ENCODE assay signal across 24 cellular contexts in the genomic region with DNA sequence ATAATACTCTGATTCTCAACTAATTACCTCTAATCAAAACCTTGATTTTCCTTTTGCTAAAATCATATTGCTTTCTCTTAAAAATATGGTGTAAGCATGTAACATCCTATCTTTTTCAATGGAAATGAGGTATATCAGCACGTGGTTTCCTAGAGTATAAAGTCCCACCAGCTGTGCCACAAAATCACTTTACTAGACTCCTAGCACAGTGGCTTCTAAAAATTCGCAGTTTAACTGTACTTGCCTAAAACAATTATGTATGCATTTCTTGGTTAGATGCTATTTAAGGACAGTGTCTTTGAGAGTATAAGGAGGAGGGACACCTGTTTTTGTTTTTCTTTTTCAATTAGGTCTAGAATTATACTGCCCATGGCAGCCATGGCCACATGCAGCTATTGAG.
DNase-seq lines count a peak whose midpoint lies in the region; ATAC-seq, FAIRE-seq and TF ChIP-seq lines count a peak whose summit lies in the region.
"Had no signal": no experiment of that assay in that cellular context is flagged by ENCODE, and none has a peak within 500 bp of the region (broad histone marks: within the 10 kb centered on the region; RNA-seq: fewer than 3 reads in every experiment).

No MANE protein-coding gene starts in this region.

- no peak overlapping the region for H2AFZ ChIP-seq in KMS-11 (ENCODE audit: low read depth)
- no peak overlapping the region for H2AFZ ChIP-seq in MM.1S (ENCODE audit: low read length)

- TF ChIP-seq CTCF in D721Med (IDR thresholded peaks at IDR 0.05; ENCODE audit: insufficient read depth, missing control alignments) = no peak
- no peak for TF ChIP-seq CTCF in KMS-11 (conservative IDR thresholded peaks at IDR 0.05; ENCODE audit: low read depth, low read length)
- no peak for TF ChIP-seq CTCF in MM.1S (IDR thresholded peaks at IDR 0.05; ENCODE audit: low read length)
- no peak for TF ChIP-seq CTCF in body of pancreas (IDR thresholded peaks at IDR 0.05)

- peaks cover 70% of the 10 kb centered on the region for H3K4me1 ChIP-seq in KMS-11 (ENCODE audit: low read depth, poor library complexity, severe bottlenecking)
- peaks cover 49% of the 10 kb centered on the region for H3K4me1 ChIP-seq in MM.1S (ENCODE audit: low read length)
- H3K4me1 ChIP-seq in body of pancreas = no peaks in the 10 kb centered on the region
- H3K4me1 ChIP-seq: A549, Caco-2 had no signal

- H3K9me3 ChIP-seq in MM.1S (replicated peaks; ENCODE audit: insufficient read depth, low read length) (no peaks in the 10 kb centered on the region), body of pancreas (no peaks in the 10 kb centered on the region)
- H3K9me3 ChIP-seq: A549; BLaER1 treated with 17β-estradiol and CSF1 and Interleukin-3, amounts not matched to agents 10 nM and 100 nM; Caco-2 had no signal

- peak overlapping the region; percentile 23 for H3K4me2 ChIP-seq in KMS-11
- H3K4me2 ChIP-seq in MM.1S (ENCODE audit: low read depth, low read length) = peak overlapping the region; percentile 13; the same call in 1 of the 2 replicates
- H3K4me2 ChIP-seq: A549; BLaER1 treated with 17β-estradiol and CSF1 and Interleukin-3, amounts not matched to agents 10 nM and 100 nM had no signal

- H3K36me3 ChIP-seq in KMS-11 (ENCODE audit: insufficient read depth) (no peaks in the 10 kb centered on the region), MM.1S (replicated peaks; ENCODE audit: insufficient read depth, low read length) (no peaks in the 10 kb centered on the region; the same call in 1 of the 2 replicates), body of pancreas (replicated peaks in 1 of 2; ENCODE audit: insufficient read depth in 1 of 2, low read depth in 2 of 2) (no peaks in the 10 kb centered on the region)

- H3K27me3 ChIP-seq in KMS-11 (ENCODE audit: insufficient read depth, low read depth) (no peaks in the 10 kb centered on the region), MM.1S (replicated peaks; ENCODE audit: insufficient read depth, low read length) (no peaks in the 10 kb centered on the region), body of pancreas (no peaks in the 10 kb centered on the region)
- H3K27me3 ChIP-seq: BLaER1 treated with 17β-estradiol and CSF1 and Interleukin-3, amounts not matched to agents 10 nM and 100 nM had no signal

- H3K4me3 ChIP-seq in KMS-11 (IDR thresholded peaks at IDR 0.05; ENCODE audit: insufficient read depth, low read depth, low read length) (no peak overlapping the region), MM.1S (ENCODE audit: low read length) (no peak overlapping the region), body of pancreas (no peak overlapping the region)
- H3K4me3 ChIP-seq: A549; BLaER1 treated with 17β-estradiol and CSF1 and Interleukin-3, amounts not matched to agents 10 nM and 100 nM had no signal

- intact Hi-C loops in body of pancreas (cut with DNase I) = no loop called here

- DNase-seq in D721Med (ENCODE audit: insufficient read length, low spot score) = no peak
- DNase-seq in MM.1S = peak; percentile 66
- DNase-seq in activated T-cell treated with anti-CD3 and anti-CD28 coated beads for 4 hours = no peak
- DNase-seq in NCI-H1048 (lab: John Stamatoyannopoulos, UW) = no peak
- DNase-seq in body of pancreas = no peak
- DNase-seq: AML-193; Caco-2; Calu3; CD4-positive, alpha-beta T cell; CD8-positive, alpha-beta T cell; DMS 273 treated with DMSO at 0.1 percent for 48 hours; DMS153; DMS53; DMS79; DND-41; EL; GDM1 had no signal

- ATAC-seq in body of pancreas = no peak
- ATAC-seq: A549; CD8-positive, alpha-beta T cell had no signal

- peak; percentile 25 for FAIRE-seq in D721Med (lab: Jason Lieb, UNC)
- peak; percentile 62 for FAIRE-seq in islet of Langerhans (lab: Jason Lieb, UNC)
- FAIRE-seq: GM12891 had no signal

- 78 to 82% methylated on average over 2 of the region's 2 CpGs for WGBS in body of pancreas, 2 donors

- H4K20me1 ChIP-seq in KMS-11 (ENCODE audit: insufficient read depth) (no peaks in the 10 kb centered on the region), MM.1S (ENCODE audit: insufficient read depth, low read length) (no peaks in the 10 kb centered on the region)

- H3K27ac ChIP-seq in KMS-11 = peak overlapping the region; percentile 87
- peak overlapping the region; percentile 47; the same call in 1 of the 2 replicates for H3K27ac ChIP-seq in MM.1S (ENCODE audit: low read length)
- no peak overlapping the region for H3K27ac ChIP-seq in body of pancreas
- H3K27ac ChIP-seq: 22Rv1; A549; BLaER1 treated with 17β-estradiol and CSF1 and Interleukin-3, amounts not matched to agents 10 nM and 100 nM; C4-2B had no signal

- no peak for TF ChIP-seq POLR2A in body of pancreas (IDR thresholded peaks at IDR 0.05)

- H3F3A ChIP-seq in MM.1S (ENCODE audit: insufficient read depth, low read length) = peaks cover 22% of the 10 kb centered on the region

- H3K9ac ChIP-seq in KMS-11 (peak overlapping the region; percentile 7), MM.1S (ENCODE audit: low read length) (no peak overlapping the region)

- H3K79me2 ChIP-seq in KMS-11 (ENCODE audit: insufficient read depth, low read depth) = no peaks in the 10 kb centered on the region
- no peaks in the 10 kb centered on the region for H3K79me2 ChIP-seq in MM.1S (ENCODE audit: low read length)

- no peaks in the 10 kb centered on the region for H3K9me2 ChIP-seq in MM.1S (replicated peaks; ENCODE audit: insufficient read depth, low read length)

Comparison
In these comparisons a context has a peak if more than half of its experiments do, and no peak if none do; other contexts are left out.
1. H3K27ac ChIP-seq: peak in KMS-11 (single experiment) and MM.1S (single experiment); none in body of pancreas (0 of 4).